Comparison of ENCODE assay signal across 11 cellular contexts in the genomic region with DNA sequence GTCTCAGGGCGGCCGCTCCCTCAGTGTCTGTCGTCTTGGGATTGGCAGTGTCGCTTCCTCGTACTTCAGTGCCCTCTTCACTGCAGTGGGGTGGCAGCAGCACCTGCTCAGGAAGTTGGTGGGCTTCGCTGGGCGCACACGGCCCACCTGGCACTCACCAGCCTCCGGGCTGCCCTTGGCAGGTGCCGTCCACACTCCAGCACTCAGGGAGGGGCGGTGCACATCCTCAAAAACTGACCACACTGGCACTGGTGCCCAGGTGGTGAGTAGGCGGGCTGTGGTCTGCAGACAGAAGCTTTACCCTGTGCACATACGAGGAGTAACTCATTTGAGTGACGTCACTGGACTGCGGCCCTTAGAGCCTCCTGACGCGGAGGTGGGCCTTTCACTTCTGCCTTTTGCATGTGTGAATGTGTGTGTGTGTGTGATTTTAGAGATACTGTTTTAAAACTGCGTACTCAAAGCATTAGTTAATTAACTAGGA.
DNase-seq lines count a peak whose midpoint lies in the region; ATAC-seq and TF ChIP-seq lines count a peak whose summit lies in the region.
"Had no signal": no experiment of that assay in that cellular context is flagged by ENCODE, and none has a peak within 500 bp of the region (broad histone marks: within the 10 kb centered on the region; RNA-seq: fewer than 3 reads in every experiment).

No MANE protein-coding gene starts in this region.

- H3K9me3 ChIP-seq in body of pancreas, result no peaks in the 10 kb centered on the region

- H3K4me3 ChIP-seq in body of pancreas, result no peak overlapping the region

- no peaks in the 10 kb centered on the region for H3K4me1 ChIP-seq in body of pancreas

- ATAC-seq in stimulated activated naive CD8-positive, alpha-beta T cell treated with anti-CD3 and anti-CD28 coated beads, Interleukin-15, Interleukin-2, amounts not matched to agents 100 U/mL and 50 U/mL, for 24 hours, result peak; percentile 55
- ATAC-seq in stimulated activated naive CD8-positive, alpha-beta T cell treated with anti-CD3 and anti-CD28 coated beads, Interleukin-15, amount 100 ng/mL, for 72 hours, result no peak
- ATAC-seq in HG02840 (IDR thresholded peaks at IDR 0.05; ENCODE audit: low FRiP score, unreplicated experiment) (peak; percentile 78), body of pancreas (no peak)
- ATAC-seq: HCT116 had no signal

- peak overlapping the region in 1 of 2 donors; percentile 88 for H3K27ac Mint-ChIP-seq in stimulated activated naive CD8-positive, alpha-beta T cell treated with anti-CD3 and anti-CD28 coated beads, Interleukin-15, amount 100 ng/mL, for 72 hours
- H3K27ac Mint-ChIP-seq: natural killer cell treated with Interleukin-12 subunit alpha and Interleukin-12 subunit beta and Interleukin-15 and Interleukin-18, amount 100 ng/mL, for 72 hours had no signal

- H3K4me3 Mint-ChIP-seq in stimulated activated naive CD8-positive, alpha-beta T cell treated with anti-CD3 and anti-CD28 coated beads, Interleukin-15, amount 100 ng/mL, for 72 hours, result no peak overlapping the region
- H3K4me3 Mint-ChIP-seq: natural killer cell treated with Interleukin-12 subunit alpha and Interleukin-12 subunit beta and Interleukin-15 and Interleukin-18, amount 100 ng/mL, for 72 hours had no signal

- peaks cover 0 to 1% of the 10 kb centered on the region in 2 donors for H3K36me3 ChIP-seq in body of pancreas (replicated peaks in 1 of 2; ENCODE audit: insufficient read depth in 1 of 2, low read depth in 2 of 2)

- no peaks in the 10 kb centered on the region for H3K4me1 Mint-ChIP-seq in stimulated activated naive CD8-positive, alpha-beta T cell treated with anti-CD3 and anti-CD28 coated beads, Interleukin-15, amount 100 ng/mL, for 72 hours

- H3K9me3 Mint-ChIP-seq in stimulated activated naive CD8-positive, alpha-beta T cell treated with anti-CD3 and anti-CD28 coated beads, Interleukin-15, amount 100 ng/mL, for 72 hours, result no peaks in the 10 kb centered on the region
- H3K9me3 Mint-ChIP-seq: natural killer cell treated with Interleukin-12 subunit alpha and Interleukin-12 subunit beta and Interleukin-15 and Interleukin-18, amount 100 ng/mL, for 72 hours had no signal

- TF ChIP-seq CTCF in body of pancreas (IDR thresholded peaks at IDR 0.05), result no peak

- no peaks in the 10 kb centered on the region for H3K27me3 Mint-ChIP-seq in stimulated activated naive CD8-positive, alpha-beta T cell treated with anti-CD3 and anti-CD28 coated beads, Interleukin-15, amount 100 ng/mL, for 72 hours
- H3K27me3 Mint-ChIP-seq: natural killer cell treated with Interleukin-12 subunit alpha and Interleukin-12 subunit beta and Interleukin-15 and Interleukin-18, amount 100 ng/mL, for 72 hours had no signal

- H3K27me3 ChIP-seq in body of pancreas, result no peaks in the 10 kb centered on the region

- peak; percentile 29 for DNase-seq in stimulated activated naive CD8-positive, alpha-beta T cell treated with anti-CD3 and anti-CD28 coated beads, Interleukin-15, Interleukin-2, amounts not matched to agents 100 U/mL and 50 U/mL, for 24 hours
- DNase-seq in stimulated activated naive CD8-positive, alpha-beta T cell treated with anti-CD3 and anti-CD28 coated beads, Interleukin-15, amount 100 ng/mL, for 72 hours, result no peak
- DNase-seq in NOMO-1 treated with dmso at 0.1 percent for 144 hours (lab: John Stamatoyannopoulos, UW; ENCODE audit: unreplicated experiment) (peak; percentile 12), body of pancreas (no peak), GOT3 (lab: John Stamatoyannopoulos, UW) (no peak), T-helper 9 cell (no peak)
- DNase-seq in activated T-cell treated with anti-CD3 and anti-CD28 coated beads, Interleukin-2, amount 50 U/mL, for 1 hour, result no peak
- DNase-seq: NCI-H345 had no signal

- TF ChIP-seq POLR2A in body of pancreas (IDR thresholded peaks at IDR 0.05), result no peak

- no peak overlapping the region for H3K27ac ChIP-seq in body of pancreas

- intact Hi-C loops in body of pancreas (cut with DNase I), result no loop called here

- 93 to 96% methylated on average over 9 to 16 of the region's 18 CpGs for WGBS in body of pancreas, 2 donors

Comparison
In these comparisons a context has a peak if more than half of its experiments do, and no peak if none do; other contexts are left out.
1. ATAC-seq: peak in stimulated activated naive CD8-positive, alpha-beta T cell treated with anti-CD3 and anti-CD28 coated beads, Interleukin-15, Interleukin-2, amounts not matched to agents 100 U/mL and 50 U/mL, for 24 hours (single experiment) and HG02840 (single experiment); none in stimulated activated naive CD8-positive, alpha-beta T cell treated with anti-CD3 and anti-CD28 coated beads, Interleukin-15, amount 100 ng/mL, for 72 hours (single experiment) and body of pancreas (single experiment).
2. DNase-seq: peak in stimulated activated naive CD8-positive, alpha-beta T cell treated with anti-CD3 and anti-CD28 coated beads, Interleukin-15, Interleukin-2, amounts not matched to agents 100 U/mL and 50 U/mL, for 24 hours (single experiment) and NOMO-1 treated with dmso at 0.1 percent for 144 hours (single experiment); none in stimulated activated naive CD8-positive, alpha-beta T cell treated with anti-CD3 and anti-CD28 coated beads, Interleukin-15, amount 100 ng/mL, for 72 hours (0 of 2), activated T-cell treated with anti-CD3 and anti-CD28 coated beads, Interleukin-2, amount 50 U/mL, for 1 hour (single experiment), body of pancreas (0 of 4), GOT3 (single experiment) and T-helper 9 cell (single experiment).